ENCODE assay signal across 8 cellular contexts in the genomic region with DNA sequence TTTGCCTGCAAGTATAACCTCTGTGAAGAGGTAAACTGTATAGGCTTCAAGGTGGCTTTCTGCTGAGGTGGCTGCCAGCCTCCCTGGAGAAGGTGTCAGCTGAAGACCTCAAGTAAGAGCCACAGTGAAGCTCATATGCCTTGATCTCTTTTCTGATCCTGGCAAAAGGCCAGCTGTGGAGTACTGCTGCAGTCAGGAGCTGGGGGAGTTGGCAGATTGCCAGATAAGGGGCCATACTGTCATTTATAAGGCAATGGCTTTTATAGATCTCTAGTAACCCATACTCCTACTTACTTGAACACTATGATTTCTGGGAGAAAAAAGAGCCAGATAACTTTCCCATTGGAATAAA.
DNase-seq lines count a peak whose midpoint lies in the region; ATAC-seq lines count a peak whose summit lies in the region.

No MANE protein-coding gene starts in this region.

- H3K4me3 Mint-ChIP-seq in T-helper 2 cell treated with Interferon-gamma antibody and Interleukin-4, amounts not matched to agents 5 μg/mL and 100 μg/mL, for 36 hours, result no peak overlapping the region

- H3K27ac Mint-ChIP-seq in T-helper 2 cell treated with Interferon-gamma antibody and Interleukin-4, amounts not matched to agents 5 μg/mL and 100 μg/mL, for 36 hours, result no peak overlapping the region

- ATAC-seq in HG03520 (IDR thresholded peaks at IDR 0.05; ENCODE audit: unreplicated experiment), result no peak

- DNase-seq in T-helper 2 cell (peak in 3 of 5 experiments; percentile 46 to 74 (median 51)), T-helper 1 cell (peak in 4 of 5 donors; percentile 24 to 63 (median 58)), GDM1 (lab: John Stamatoyannopoulos, UW) (no peak), medulla oblongata (ENCODE audit: extremely low spot score) (no peak)
- DNase-seq in T-helper 2 cell treated with Interferon-gamma antibody and Interleukin-4, amounts not matched to agents 5 μg/mL and 100 μg/mL, for 36 hours (ENCODE audit: low spot score), result no peak
- DNase-seq in central memory CD4-positive, alpha-beta T cell, result peak; percentile 69
- DNase-seq in stimulated activated naive CD4-positive, alpha-beta T cell (lab: John Stamatoyannopoulos, UW), result peak; percentile 24 to 75 (median 68)

- peaks cover 32% of the 10 kb centered on the region for H3K36me3 Mint-ChIP-seq in T-helper 2 cell treated with Interferon-gamma antibody and Interleukin-4, amounts not matched to agents 5 μg/mL and 100 μg/mL, for 36 hours (ENCODE audit: low read depth)

- no peaks in the 10 kb centered on the region for H3K27me3 Mint-ChIP-seq in T-helper 2 cell treated with Interferon-gamma antibody and Interleukin-4, amounts not matched to agents 5 μg/mL and 100 μg/mL, for 36 hours (ENCODE audit: low read depth)

- no peaks in the 10 kb centered on the region for H3K9me3 Mint-ChIP-seq in T-helper 2 cell treated with Interferon-gamma antibody and Interleukin-4, amounts not matched to agents 5 μg/mL and 100 μg/mL, for 36 hours

- H3K4me1 Mint-ChIP-seq in T-helper 2 cell treated with Interferon-gamma antibody and Interleukin-4, amounts not matched to agents 5 μg/mL and 100 μg/mL, for 36 hours (ENCODE audit: low read depth), result peaks cover 47% of the 10 kb centered on the region

Comparison
In these comparisons a context has a peak if more than half of its experiments do, and no peak if none do; other contexts are left out.
1. DNase-seq: peak in T-helper 2 cell (3 of 5), T-helper 1 cell (4 of 5), central memory CD4-positive, alpha-beta T cell (single experiment) and stimulated activated naive CD4-positive, alpha-beta T cell (6 of 6); none in T-helper 2 cell treated with Interferon-gamma antibody and Interleukin-4, amounts not matched to agents 5 μg/mL and 100 μg/mL, for 36 hours (single experiment), GDM1 (single experiment) and medulla oblongata (single experiment).